ENCODE assay signal across 17 cellular contexts in the genomic region with DNA sequence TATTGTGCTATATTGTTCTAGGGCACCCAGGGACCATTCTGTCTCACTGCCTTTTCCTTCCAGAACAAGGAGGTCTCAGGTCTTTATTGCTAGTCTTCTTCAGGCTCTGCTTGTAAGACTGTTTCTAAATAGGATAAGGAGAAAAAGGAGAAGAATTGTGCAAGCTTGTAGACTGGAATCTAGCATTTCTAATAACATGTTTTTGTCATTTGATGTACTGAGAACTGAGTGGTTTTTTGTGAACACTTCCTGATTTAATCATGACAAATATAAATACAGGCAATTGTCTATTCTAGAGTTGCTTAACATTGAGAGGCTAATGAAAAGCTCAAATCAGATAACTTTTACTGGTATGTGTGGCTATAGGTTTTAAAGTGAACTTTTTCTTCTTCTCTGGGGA.
A peak's percentile ranks its signal among the peaks of the same experiment; 100 is the strongest.
DNase-seq lines count a peak whose midpoint lies in the region; ATAC-seq and TF ChIP-seq lines count a peak whose summit lies in the region.
"Had no signal": no experiment of that assay in that cellular context is flagged by ENCODE, and none has a peak within 500 bp of the region (broad histone marks: within the 10 kb centered on the region; RNA-seq: fewer than 3 reads in every experiment).

No MANE protein-coding gene starts in this region.

- no peak for ATAC-seq in GM19328 (IDR thresholded peaks at IDR 0.05; ENCODE audit: unreplicated experiment)
- ATAC-seq: mucosa of descending colon, right cardiac atrium had no signal

- no peak for DNase-seq in SK-N-MC (ENCODE audit: low read depth, low spot score)
- DNase-seq in fibroblast of pulmonary artery (ENCODE audit: low read depth) = peak; percentile 52
- no peak for DNase-seq in smooth muscle cell (lab: John Stamatoyannopoulos, UW; ENCODE audit: unreplicated experiment)
- no peak for DNase-seq in SHP77 (lab: John Stamatoyannopoulos, UW)
- no peak for DNase-seq in kidney tubule cell (ENCODE audit: low spot score)
- DNase-seq: activated CD4-positive, alpha-beta T cell treated with anti-CD3 and anti-CD28 coated beads for 4 hours; H9; hippocampal formation; KG1; mucosa of descending colon; NCI-H1105; NCI-H524 had no signal

- H3K9ac ChIP-seq in SK-N-MC (ENCODE audit: insufficient read length) = no peak overlapping the region
- no peak overlapping the region for H3K9ac ChIP-seq in smooth muscle cell (ENCODE audit: low read depth)

- no peak overlapping the region for H2AFZ ChIP-seq in smooth muscle cell (ENCODE audit: low read depth)

- H3K9me3 ChIP-seq in DOHH2 (ENCODE audit: control insufficient read depth, insufficient read depth, low read length) = no peaks in the 10 kb centered on the region
- no peaks in the 10 kb centered on the region for H3K9me3 ChIP-seq in SK-N-MC (ENCODE audit: low read depth, low read length)
- no peaks in the 10 kb centered on the region for H3K9me3 ChIP-seq in smooth muscle cell (replicated peaks; ENCODE audit: low read depth)
- H3K9me3 ChIP-seq: ascending aorta, mucosa of descending colon had no signal

- TF ChIP-seq CTCF in DOHH2 (IDR thresholded peaks at IDR 0.05; ENCODE audit: low read depth, low read length, poor library complexity, severe bottlenecking) (no peak), fibroblast of pulmonary artery (IDR thresholded peaks at IDR 0.05; ENCODE audit: low read length, missing control alignments) (no peak), smooth muscle cell (IDR thresholded peaks at IDR 0.05; ENCODE audit: borderline replicate concordance, insufficient read depth, poor library complexity, severe bottlenecking) (no peak)

- H3K36me3 ChIP-seq in DOHH2 (ENCODE audit: control insufficient read depth, low read length) (peaks cover 20% of the 10 kb centered on the region), SK-N-MC (ENCODE audit: insufficient read depth, low read length) (peaks cover 46% of the 10 kb centered on the region), smooth muscle cell (ENCODE audit: low read depth) (peaks cover 5% of the 10 kb centered on the region)

- H3F3A ChIP-seq in DOHH2 (ENCODE audit: control insufficient read depth, insufficient read depth) (peaks cover 15% of the 10 kb centered on the region), smooth muscle cell (ENCODE audit: low read depth) (peaks cover 13% of the 10 kb centered on the region)

- no peaks in the 10 kb centered on the region for H3K9me2 ChIP-seq in DOHH2 (replicated peaks; ENCODE audit: control insufficient read depth, low read length)

- H3K27ac ChIP-seq in DOHH2 (ENCODE audit: low read depth, low read length) (no peak overlapping the region), SK-N-MC (peak overlapping the region; percentile 80), smooth muscle cell (ENCODE audit: low read depth) (peak overlapping the region; percentile 5)

- H3K79me2 ChIP-seq in DOHH2 (ENCODE audit: control insufficient read depth, low read length) = peaks cover 76% of the 10 kb centered on the region
- peaks cover 96% of the 10 kb centered on the region for H3K79me2 ChIP-seq in smooth muscle cell (ENCODE audit: low read depth)

- H3K4me3 ChIP-seq in DOHH2 (ENCODE audit: low read length) (no peak overlapping the region), SK-N-MC (no peak overlapping the region), fibroblast of pulmonary artery (replicated peaks; ENCODE audit: low read depth, low read length) (no peak overlapping the region), smooth muscle cell (no peak overlapping the region)
- H3K4me3 ChIP-seq: ascending aorta, coronary artery, mucosa of descending colon had no signal

- H3K4me1 ChIP-seq in DOHH2 (ENCODE audit: control insufficient read depth, low read length) (peaks cover 95% of the 10 kb centered on the region), smooth muscle cell (ENCODE audit: low read depth) (peaks cover 9% of the 10 kb centered on the region)

- H3K27me3 ChIP-seq in DOHH2 (ENCODE audit: control insufficient read depth, low read length) = no peaks in the 10 kb centered on the region
- H3K27me3 ChIP-seq in smooth muscle cell (ENCODE audit: low read depth) = no peaks in the 10 kb centered on the region
- H3K27me3 ChIP-seq: ascending aorta had no signal

- H4K20me1 ChIP-seq in DOHH2 (ENCODE audit: control insufficient read depth, insufficient read depth, low read depth, low read length) = 0 out of 2 replicates have a peak, but pooled peaks cover 3% of the 10 kb centered on the region
- peaks cover 97% of the 10 kb centered on the region for H4K20me1 ChIP-seq in smooth muscle cell (ENCODE audit: low read depth)

- H3K4me2 ChIP-seq in DOHH2 (ENCODE audit: low read length) = peak overlapping the region; percentile 29
- no peak overlapping the region for H3K4me2 ChIP-seq in smooth muscle cell
